ENCODE assay signal across 9 cellular contexts in genomic region chr20:47784256-47784598, GRCh38. TPM values are rescaled to one million over a fixed set of nuclear protein-coding genes. Genes with fewer than 3 reads are reported as not detected.
DNase-seq lines count a peak whose midpoint lies in the region; ATAC-seq and TF ChIP-seq lines count a peak whose summit lies in the region.
"Had no signal": no experiment of that assay in that cellular context is flagged by ENCODE, and none has a peak within 500 bp of the region (broad histone marks: within the 10 kb centered on the region; RNA-seq: fewer than 3 reads in every experiment).

No MANE protein-coding gene starts in this region.

- peaks cover 0 to 4% (median 0%) of the 10 kb centered on the region in 3 donors for H3K36me3 Mint-ChIP-seq in naive thymus-derived CD8-positive, alpha-beta T cell

- H4K8ac ChIP-seq in IMR-90 (ENCODE audit: low read depth in 2 of 2, low read length in 2 of 2): no peak overlapping the region

- dilution Hi-C loops in IMR-90 (cut with HindIII; ENCODE audit: low sequenced_read_pairs, unreplicated experiment): no loop called here

- no peak overlapping the region for H3K14ac ChIP-seq in IMR-90 (replicated peaks; ENCODE audit: low read depth, low read length)

- H3K4me1 ChIP-seq in IMR-90 (ENCODE audit: control insufficient read depth, insufficient read depth, low read length) (no peaks in the 10 kb centered on the region; the same call in 1 of the 2 replicates), endocrine pancreas (ENCODE audit: control insufficient read depth, insufficient read depth, low read length) (no peaks in the 10 kb centered on the region)
- H3K4me1 ChIP-seq in effector memory CD4-positive, alpha-beta T cell (ENCODE audit: control insufficient read depth, insufficient read depth, low read length, poor library complexity, severe bottlenecking): peaks cover 16% of the 10 kb centered on the region

- H3K4me3 ChIP-seq in AG10803 (ENCODE audit: low read length) (peak overlapping the region; percentile 68), IMR-90 (ENCODE audit: insufficient read depth, low read depth, low read length) (peak overlapping the region; percentile 27; the same call in 1 of the 2 replicates), endocrine pancreas (ENCODE audit: control insufficient read depth, insufficient read depth, low read length) (peak overlapping the region; percentile 17)
- H3K4me3 ChIP-seq in effector memory CD4-positive, alpha-beta T cell (ENCODE audit: insufficient read depth, low read depth, low read length, poor library complexity, severe bottlenecking): no peak overlapping the region

- H2BK5ac ChIP-seq in IMR-90 (ENCODE audit: low read depth, low read length, poor library complexity, severe bottlenecking): no peak overlapping the region

- in situ Hi-C loops in IMR-90 (cut with MboI; ENCODE audit: low sequenced_read_pairs): loop anchor here (5.0 kb wide), 1 partner anchor 838 kb away; no protein-coding TSS in a partner anchor

- no peak overlapping the region for H4K5ac ChIP-seq in IMR-90 (ENCODE audit: low read depth, low read length)

- no peak for TF ChIP-seq RAD21 in IMR-90 (IDR thresholded peaks at IDR 0.05; ENCODE audit: low read length)

- H2BK15ac ChIP-seq in IMR-90 (ENCODE audit: low read depth, low read length): no peak overlapping the region

- no peak overlapping the region for H4K91ac ChIP-seq in IMR-90 (ENCODE audit: insufficient read depth, low read depth, low read length)

- no peak overlapping the region for H2AK5ac ChIP-seq in IMR-90 (ENCODE audit: low read depth, low read length)

- no peaks in the 10 kb centered on the region for H3K9me1 ChIP-seq in IMR-90 (ENCODE audit: insufficient read depth, low read length)

- peaks cover 40 to 62% (median 48%) of the 10 kb centered on the region in 5 donors for H3K27me3 Mint-ChIP-seq in naive thymus-derived CD8-positive, alpha-beta T cell

- no peak overlapping the region for H3K56ac ChIP-seq in IMR-90 (ENCODE audit: extremely low read depth, insufficient read depth, low read length)

- H2BK20ac ChIP-seq in IMR-90 (ENCODE audit: low read depth, low read length): no peak overlapping the region

- no peak for DNase-seq in AG10803 (ENCODE audit: low read depth)
- no peak for DNase-seq in IMR-90
- no peak for DNase-seq in naive thymus-derived CD8-positive, alpha-beta T cell
- DNase-seq in dedifferentiated amniotic fluid mesenchymal stem cell (ENCODE audit: extremely low spot score): no peak
- no peak for DNase-seq in SIG-M5 (lab: John Stamatoyannopoulos, UW)
- DNase-seq in effector memory CD4-positive, alpha-beta T cell: no peak
- no peak for DNase-seq in NCI-H187 treated with DMSO at 0.1 percent for 48 hours (lab: John Stamatoyannopoulos, UW)

- H3K36me3 ChIP-seq in IMR-90 (ENCODE audit: control insufficient read depth, insufficient read depth, low read length): no peaks in the 10 kb centered on the region
- no peaks in the 10 kb centered on the region for H3K36me3 ChIP-seq in endocrine pancreas (ENCODE audit: control insufficient read depth, insufficient read depth, low read length)
- no peaks in the 10 kb centered on the region for H3K36me3 ChIP-seq in effector memory CD4-positive, alpha-beta T cell (ENCODE audit: control insufficient read depth, insufficient read depth, low read length)

- peaks cover 2 to 24% (median 19%) of the 10 kb centered on the region in 4 donors for H3K4me1 Mint-ChIP-seq in naive thymus-derived CD8-positive, alpha-beta T cell

- no peak overlapping the region for H3K18ac ChIP-seq in IMR-90 (ENCODE audit: low read depth, low read length)

- H3K9ac ChIP-seq in IMR-90 (ENCODE audit: low read depth, low read length): no peak overlapping the region; the same call in 1 of the 2 replicates
- no peak overlapping the region for H3K9ac ChIP-seq in endocrine pancreas (ENCODE audit: control insufficient read depth, insufficient read depth, low read length)

- H3K9me3 ChIP-seq in IMR-90 (ENCODE audit: control insufficient read depth, insufficient read depth, low read length) (no peaks in the 10 kb centered on the region), endocrine pancreas (ENCODE audit: control insufficient read depth, low read length) (no peaks in the 10 kb centered on the region)
- no peaks in the 10 kb centered on the region for H3K9me3 ChIP-seq in effector memory CD4-positive, alpha-beta T cell (ENCODE audit: control insufficient read depth, low read length)

- TF ChIP-seq POLR2A in IMR-90 (IDR thresholded peaks at IDR 0.05; ENCODE audit: low read depth, low read length): no peak

- H2BK120ac ChIP-seq in IMR-90 (ENCODE audit: low read depth, low read length): no peak overlapping the region

- TF ChIP-seq CTCF in AG10803 (conservative IDR thresholded peaks at IDR 0.05; ENCODE audit: low read length): no peak
- TF ChIP-seq CTCF in IMR-90 (conservative IDR thresholded peaks at IDR 0.05; ENCODE audit: low read depth, low read length): no peak

- no peak overlapping the region for H2AK9ac ChIP-seq in IMR-90 (replicated peaks; ENCODE audit: low read depth, low read length, poor library complexity)

- no peaks in the 10 kb centered on the region for H4K20me1 ChIP-seq in IMR-90 (ENCODE audit: insufficient read depth, low read length)

- H3K27ac Mint-ChIP-seq in naive thymus-derived CD8-positive, alpha-beta T cell: no peak overlapping the region
- H3K27ac Mint-ChIP-seq: stimulated activated naive CD8-positive, alpha-beta T cell treated with anti-CD3 and anti-CD28 coated beads, Interleukin-15, Interleukin-2, amounts not matched to agents 100 ng/mL and 50 ng/mL, for 24 hours had no signal

- peak overlapping the region; percentile 31 for H3K4me2 ChIP-seq in IMR-90 (ENCODE audit: low read depth, low read length)

- intact Hi-C loops in IMR-90 (cut with micrococcal nuclease): loop anchor here (10.0 kb wide), 1 partner anchor 511 kb away; no protein-coding TSS in a partner anchor

- no peak for ATAC-seq in IMR-90 (ENCODE audit: low read depth)
- ATAC-seq in naive thymus-derived CD8-positive, alpha-beta T cell: no peak

- POLR2A ChIA-PET in IMR-90 (lab: Charles Lee; ENCODE audit: unreplicated experiment): no interaction called here
- POLR2A ChIA-PET in naive thymus-derived CD8-positive, alpha-beta T cell (lab: Charles Lee): no interaction called here

- peak overlapping the region in 9 of 10 donors; percentile 33 to 63 (median 55) for H3K4me3 Mint-ChIP-seq in naive thymus-derived CD8-positive, alpha-beta T cell

- CTCF ChIA-PET in IMR-90 (lab: Yijun Ruan, JAX): no interaction called here

- H3K4ac ChIP-seq in IMR-90 (ENCODE audit: low read depth, low read length): no peak overlapping the region

- no peak overlapping the region for H3K27ac ChIP-seq in IMR-90 (ENCODE audit: insufficient read depth, low read length)
- H3K27ac ChIP-seq in effector memory CD4-positive, alpha-beta T cell (ENCODE audit: insufficient read depth, low read length, poor library complexity, severe bottlenecking): no peak overlapping the region

- no peaks in the 10 kb centered on the region for H3K79me1 ChIP-seq in IMR-90 (ENCODE audit: low read depth in 1 of 2, low read length in 2 of 2)

- no CpG with 5 or more reads among the region's 8 CpGs for WGBS in IMR-90 (ENCODE audit: extremely low coverage in 2 of 2, insufficient read length in 1 of 2), 2 experiments

- no peak overlapping the region for H3K23ac ChIP-seq in IMR-90 (ENCODE audit: low read depth, low read length)

- H2AFZ ChIP-seq in IMR-90 (replicated peaks; ENCODE audit: low read length, poor library complexity): no peak overlapping the region

- H3K9me3 Mint-ChIP-seq in naive thymus-derived CD8-positive, alpha-beta T cell: no peaks in the 10 kb centered on the region
- H3K9me3 Mint-ChIP-seq: stimulated activated naive CD8-positive, alpha-beta T cell treated with anti-CD3 and anti-CD28 coated beads, Interleukin-15, Interleukin-2, amounts not matched to agents 100 ng/mL and 50 ng/mL, for 24 hours had no signal

- H3K27me3 ChIP-seq in IMR-90 (ENCODE audit: control insufficient read depth, insufficient read depth, low read length): peaks cover 47% of the 10 kb centered on the region
- no peaks in the 10 kb centered on the region for H3K27me3 ChIP-seq in endocrine pancreas (ENCODE audit: control insufficient read depth, insufficient read depth, low read length)
- peaks cover 19% of the 10 kb centered on the region for H3K27me3 ChIP-seq in effector memory CD4-positive, alpha-beta T cell (replicated peaks; ENCODE audit: control insufficient read depth, insufficient read depth, low read length, poor library complexity, severe bottlenecking)

- no TSS peak for BruUV-seq in IMR-90 (replicated peaks; lab: Mats Ljungman, UMichigan)

TF ChIP-seq in IMR-90, 13 proteins besides CTCF, POLR2A, EP300 and RAD21:
- TF ChIP-seq RCOR1 (IDR thresholded peaks at IDR 0.05; ENCODE audit: insufficient replicate concordance, low read length): no peak
- TF ChIP-seq RFX5 (IDR thresholded peaks at IDR 0.05; ENCODE audit: low read depth, low read length): no peak
- no peak for TF ChIP-seq MAFK (IDR thresholded peaks at IDR 0.05; ENCODE audit: low read depth, low read length)
- TF ChIP-seq NFE2L2 (IDR thresholded peaks at IDR 0.05; ENCODE audit: low read depth, low read length): no peak
- TF ChIP-seq BHLHE40 (IDR thresholded peaks at IDR 0.05; ENCODE audit: low read depth, low read length): no peak
- no peak for TF ChIP-seq FOS (IDR thresholded peaks at IDR 0.05; ENCODE audit: low read depth, low read length)
- TF ChIP-seq SMC3 (IDR thresholded peaks at IDR 0.05; ENCODE audit: low read depth, low read length): no peak
TF ChIP-seq in IMR-90: peak in this region for 0.

RNA-seq across cellular contexts. Expression of gene SULF2, which starts 1.1 kb away (rescaled TPM):
- 0.28 and 0.54 TPM in 2 replicates for total RNA-seq in IMR-90 (2012; rRNA removed)
- polyA plus RNA-seq in IMR-90 (2012; rRNA removed): 0.55 and 0.77 TPM in 2 replicates
- polyA plus RNA-seq in IMR-90 (2012; cell fraction: cytosol; rRNA removed): 0.50 and 0.59 TPM in 2 replicates
- polyA plus RNA-seq in IMR-90 (2012; cell fraction: nucleus; rRNA removed; ENCODE audit: low replicate concordance): 0.16 and 0.79 TPM in 2 replicates
- under 1 TPM in 1 of 2 experiments, not detected in 1; 0.65 TPM for total RNA-seq in naive thymus-derived CD8-positive, alpha-beta T cell
- polyA plus RNA-seq in naive thymus-derived CD8-positive, alpha-beta T cell: 1 to 10 TPM in 1 of 3 donors, not detected in 2; 1.4 TPM
